20 cellular contexts compared by ENCODE assay signal in the genomic region with DNA sequence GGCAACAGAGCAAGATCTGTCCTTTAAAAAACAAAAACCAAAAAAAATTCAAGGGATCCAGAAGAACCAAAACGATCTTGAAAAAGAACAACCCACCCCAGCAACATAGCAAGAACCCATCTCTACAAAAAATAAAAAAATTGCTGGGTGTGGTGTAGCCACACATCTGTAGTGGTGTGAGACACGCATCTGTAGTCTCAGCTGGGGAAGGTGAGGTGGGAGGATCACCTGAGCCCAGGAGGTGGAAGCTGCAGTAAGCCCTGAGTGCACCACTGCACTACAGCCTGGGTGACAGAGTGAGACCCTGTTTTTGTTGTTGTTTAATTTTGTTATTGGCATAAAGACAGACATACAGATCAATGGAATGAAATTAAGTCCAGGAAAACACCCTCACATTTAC. TPM values are rescaled to one million over a fixed set of nuclear protein-coding genes. Genes with fewer than 3 reads are reported as not detected.
DNase-seq lines count a peak whose midpoint lies in the region; FAIRE-seq and TF ChIP-seq lines count a peak whose summit lies in the region.
"Had no signal": no experiment of that assay in that cellular context is flagged by ENCODE, and none has a peak within 500 bp of the region (broad histone marks: within the 10 kb centered on the region; RNA-seq: fewer than 3 reads in every experiment).

No MANE protein-coding gene starts in this region.

- H3K36me3 Mint-ChIP-seq in CD4-positive, alpha-beta memory T cell, result peaks cover 12 to 22% of the 10 kb centered on the region in 2 donors

- peaks cover 3% of the 10 kb centered on the region; the same call in 1 of the 2 replicates for H3K79me1 ChIP-seq in H1 (ENCODE audit: low read depth, low read length)

- H3K56ac ChIP-seq in H1 (replicated peaks; ENCODE audit: insufficient read length, low read depth, low read length), result no peak overlapping the region

- no peak for TF ChIP-seq CTCF in OCI-LY1 (IDR thresholded peaks at IDR 0.05; ENCODE audit: low read length)
- TF ChIP-seq CTCF in H1 (IDR thresholded peaks at IDR 0.05; ENCODE audit: control extremely low read depth in 1 of 3, insufficient read depth in 1 of 3, low read depth in 1 of 3, low read length in 3 of 3), result no peak
- no peak for TF ChIP-seq CTCF in neutrophil (IDR thresholded peaks at IDR 0.05)
- TF ChIP-seq CTCF in tibial artery (IDR thresholded peaks at IDR 0.05), result no peak

- peak overlapping the region in 6 of 7 donors; percentile 7 to 75 (median 20) for H3K27ac Mint-ChIP-seq in CD4-positive, alpha-beta memory T cell

- POLR2A ChIA-PET in CD4-positive, alpha-beta memory T cell (lab: Charles Lee; ENCODE audit: partially characterized antibody), result no interaction called here
- POLR2A ChIA-PET in H1 (lab: Charles Lee; ENCODE audit: partially characterized antibody), result no interaction called here

- H2BK20ac ChIP-seq in H1 (ENCODE audit: low read length), result no peak overlapping the region

- H3K4me1 Mint-ChIP-seq in CD4-positive, alpha-beta memory T cell, result peaks cover 44 to 74% (median 59%) of the 10 kb centered on the region in 4 donors

- CTCF ChIA-PET in CD4-positive, alpha-beta memory T cell (lab: Charles Lee; ENCODE audit: partially characterized antibody), result no interaction called here
- CTCF ChIA-PET in H1 (lab: Charles Lee; ENCODE audit: partially characterized antibody), result interaction anchor here (0.6 to 1.2 kb wide), 2 partner anchors 148 to 292 kb away, joined by 3 read pairs; no protein-coding TSS in a partner anchor

- H4K91ac ChIP-seq in H1 (replicated peaks; ENCODE audit: insufficient read length, low read length), result no peak overlapping the region

- H3K4me1 ChIP-seq in CD4-positive, alpha-beta memory T cell (ENCODE audit: insufficient read depth, low read length), result peaks cover 41% of the 10 kb centered on the region
- peaks cover 26% of the 10 kb centered on the region for H3K4me1 ChIP-seq in OCI-LY1 (ENCODE audit: insufficient read depth, low read length, severe bottlenecking)
- H3K4me1 ChIP-seq in H1 (replicated peaks in 1 of 4; ENCODE audit: control insufficient read depth in 3 of 4, insufficient read depth in 4 of 4, low read length in 3 of 4), result no peaks in the 10 kb centered on the region
- H3K4me1 ChIP-seq in neutrophil (ENCODE audit: control insufficient read depth in 1 of 2, insufficient read depth in 1 of 2, low read depth in 1 of 2, low read length in 1 of 2), result no peaks in the 10 kb centered on the region
- H3K4me1 ChIP-seq in tibial artery, result peaks cover 0 to 5% (median 0%) of the 10 kb centered on the region in 4 donors
- H3K4me1 ChIP-seq: BE2C, SJCRH30 had no signal

- no peak overlapping the region for H3K4me3 ChIP-seq in CD4-positive, alpha-beta memory T cell (ENCODE audit: low read length in 2 of 2)
- H3K4me3 ChIP-seq in OCI-LY1 (ENCODE audit: low read depth, low read length, poor library complexity, severe bottlenecking) (no peak overlapping the region), H1 (ENCODE audit: extremely low read depth in 1 of 4, insufficient read depth in 2 of 4, low read depth in 3 of 4, low read length in 4 of 4) (no peak overlapping the region), neutrophil (ENCODE audit: low read depth in 1 of 2, low read length in 1 of 2) (no peak overlapping the region), tibial artery (no peak overlapping the region)
- H3K4me3 ChIP-seq: PC-9, SJCRH30 had no signal

- no peaks in the 10 kb centered on the region for H3K9me3 ChIP-seq in CD4-positive, alpha-beta memory T cell (ENCODE audit: control insufficient read depth in 1 of 2, low read length in 2 of 2)
- H3K9me3 ChIP-seq in OCI-LY1 (ENCODE audit: low read length), result no peaks in the 10 kb centered on the region
- H3K9me3 ChIP-seq in H1 (ENCODE audit: insufficient read depth in 2 of 2, low read depth in 1 of 2, low read length in 1 of 2), result no peaks in the 10 kb centered on the region; a peak in 1 of 4 replicates
- H3K9me3 ChIP-seq in neutrophil, result no peaks in the 10 kb centered on the region
- no peaks in the 10 kb centered on the region for H3K9me3 ChIP-seq in tibial artery
- H3K9me3 ChIP-seq: BE2C had no signal

- H2BK120ac ChIP-seq in H1 (replicated peaks; ENCODE audit: low read depth, low read length), result no peak overlapping the region

- no peak for TF ChIP-seq POLR2A in H1 (IDR thresholded peaks at IDR 0.05; ENCODE audit: control extremely low read depth in 1 of 2, low read depth in 2 of 2, low read length in 2 of 2)

- H3K79me2 ChIP-seq in OCI-LY1 (ENCODE audit: insufficient read depth, low read length) (peaks cover 87% of the 10 kb centered on the region), H1 (ENCODE audit: control insufficient read depth in 1 of 2, insufficient read depth in 2 of 2, low read length in 2 of 2) (peaks cover 16 to 98% of the 10 kb centered on the region in 2 experiments)

- H2AK5ac ChIP-seq in H1 (ENCODE audit: low read depth, low read length), result no peak overlapping the region

- H2BK15ac ChIP-seq in H1 (ENCODE audit: low read length), result no peak overlapping the region

- no peak overlapping the region for H3K9ac ChIP-seq in OCI-LY1 (ENCODE audit: low read length)
- no peak overlapping the region for H3K9ac ChIP-seq in H1 (replicated peaks in 1 of 4; ENCODE audit: extremely low read depth in 1 of 4, low read depth in 3 of 4, low read length in 3 of 4)

- FAIRE-seq in H1 (lab: Jason Lieb, UNC), result no peak
- FAIRE-seq: G401.6, HTR-8/SVneo had no signal

- H3K36me3 ChIP-seq in CD4-positive, alpha-beta memory T cell (ENCODE audit: insufficient read depth, low read length), result no peaks in the 10 kb centered on the region
- 0 out of 2 replicates have a peak, but pooled peaks cover 12% of the 10 kb centered on the region for H3K36me3 ChIP-seq in OCI-LY1 (ENCODE audit: insufficient read depth, low read length)
- peaks cover 0 to 3% (median 0%) of the 10 kb centered on the region in 4 experiments; a peak in 2 of 8 replicates for H3K36me3 ChIP-seq in H1 (ENCODE audit: control insufficient read depth in 2 of 4, insufficient read depth in 4 of 4, low read length in 3 of 4)
- no peaks in the 10 kb centered on the region for H3K36me3 ChIP-seq in neutrophil
- no peaks in the 10 kb centered on the region for H3K36me3 ChIP-seq in tibial artery
- H3K36me3 ChIP-seq: BE2C, SJCRH30 had no signal

- TF ChIP-seq RAD21 in H1 (IDR thresholded peaks at IDR 0.05 in 1 of 2, conservative IDR thresholded peaks at IDR 0.05 in 1 of 2; ENCODE audit: low read depth in 2 of 2, low read length in 2 of 2), result no peak

- DNase-seq in CD4-positive, alpha-beta memory T cell, result no peak
- DNase-seq in H1 (ENCODE audit: low read depth in 1 of 2, low spot score in 2 of 2), result no peak
- no peak for DNase-seq in LoVo (ENCODE audit: low spot score)
- no peak for DNase-seq in tibial artery
- DNase-seq in activated gamma-delta T cell (lab: John Stamatoyannopoulos, UW), result no peak
- DNase-seq: BE2C, DND-41, H9, KBM-7, NCI-H1436, NCI-H2029, NCI-H2171 treated with DMSO at 0.1 percent for 48 hours, NCI-H774, PC-9, SJCRH30 had no signal

- H3K14ac ChIP-seq in H1 (ENCODE audit: insufficient read length), result no peak overlapping the region

- no peak overlapping the region for H4K8ac ChIP-seq in H1 (ENCODE audit: extremely low read depth, insufficient read depth, low read length)

- no peak overlapping the region for H3K23ac ChIP-seq in H1 (ENCODE audit: insufficient read length)

- no peaks in the 10 kb centered on the region for H3K27me3 ChIP-seq in CD4-positive, alpha-beta memory T cell (ENCODE audit: insufficient read depth, low read length)
- H3K27me3 ChIP-seq in OCI-LY1 (ENCODE audit: insufficient read depth, low read length) (no peaks in the 10 kb centered on the region), H1 (replicated peaks in 1 of 4; ENCODE audit: control insufficient read depth in 3 of 4, extremely low read depth in 1 of 4, insufficient read depth in 3 of 4, low read length in 3 of 4) (no peaks in the 10 kb centered on the region), neutrophil (no peaks in the 10 kb centered on the region), tibial artery (no peaks in the 10 kb centered on the region)
- H3K27me3 ChIP-seq: BE2C, SJCRH30 had no signal

- no peaks in the 10 kb centered on the region for H3K23me2 ChIP-seq in H1 (ENCODE audit: low read depth, low read length)

- H3K27me3 Mint-ChIP-seq in CD4-positive, alpha-beta memory T cell, result no peaks in the 10 kb centered on the region

- no peak overlapping the region for H3K4me2 ChIP-seq in OCI-LY1 (ENCODE audit: low read length)
- H3K4me2 ChIP-seq in H1 (ENCODE audit: insufficient read depth in 1 of 2, low read depth in 2 of 2, low read length in 2 of 2), result no peak overlapping the region
- H3K4me2 ChIP-seq: PC-9 had no signal

- 89% methylated on average over 2 of the region's 2 CpGs; no CpG with 5 or more reads in 1 of the 2 experiments for WGBS in H1 (ENCODE audit: extremely low coverage in 1 of 2, insufficient coverage in 1 of 2, insufficient read length in 1 of 2, insufficient replicate concordance in 2 of 2, low coverage in 1 of 2, low lambda C conversion rate in 2 of 2, missing lambda C conversion rate in 1 of 2), 2 experiments

- H3F3A ChIP-seq in OCI-LY1 (ENCODE audit: insufficient read depth, low read length), result no peaks in the 10 kb centered on the region

- H4K5ac ChIP-seq in H1 (ENCODE audit: insufficient read length, low read depth, low read length), result no peak overlapping the region

- no peaks in the 10 kb centered on the region for H3K9me2 ChIP-seq in OCI-LY1 (ENCODE audit: low read depth, low read length)

- H3K4me3 Mint-ChIP-seq in CD4-positive, alpha-beta memory T cell, result peak overlapping the region in 3 of 8 donors; percentile 1 to 51 (median 25)
- H3K4me3 Mint-ChIP-seq: H9 had no signal

- H2AFZ ChIP-seq in OCI-LY1 (ENCODE audit: low read length) (no peak overlapping the region), H1 (ENCODE audit: low read length) (no peak overlapping the region)
- H2AFZ ChIP-seq: PC-9 had no signal

- H2BK12ac ChIP-seq in H1 (ENCODE audit: low read depth, low read length), result no peak overlapping the region

- no peak overlapping the region for H3K18ac ChIP-seq in H1 (ENCODE audit: extremely low read depth, low read length)

- 0 out of 2 replicates have a peak overlapping the region, but pooled peaks have one; percentile 44 for H2BK5ac ChIP-seq in H1 (ENCODE audit: low read depth, low read length)

- H4K20me1 ChIP-seq in OCI-LY1 (ENCODE audit: insufficient read depth, low read length), result no peaks in the 10 kb centered on the region
- peaks cover 9 to 11% of the 10 kb centered on the region in 2 experiments for H4K20me1 ChIP-seq in H1 (replicated peaks in 1 of 2; ENCODE audit: control insufficient read depth in 1 of 2, insufficient read depth in 2 of 2, low read length in 2 of 2)

- peaks cover 0 to 10% (median 4%) of the 10 kb centered on the region in 8 donors for H3K9me3 Mint-ChIP-seq in CD4-positive, alpha-beta memory T cell

- no peak overlapping the region for H3K27ac ChIP-seq in CD4-positive, alpha-beta memory T cell (ENCODE audit: low read depth, low read length)
- H3K27ac ChIP-seq in OCI-LY1 (ENCODE audit: low read depth, low read length, poor library complexity, severe bottlenecking), result peak overlapping the region; percentile 23
- no peak overlapping the region for H3K27ac ChIP-seq in H1 (ENCODE audit: low read depth, low read length)
- H3K27ac ChIP-seq in neutrophil, result peak overlapping the region; percentile 18
- no peak overlapping the region for H3K27ac ChIP-seq in tibial artery
- H3K27ac ChIP-seq: HL-60, PC-9, SJCRH30 had no signal

- H3K4ac ChIP-seq in H1 (replicated peaks; ENCODE audit: insufficient read length, low read depth, low read length), result no peak overlapping the region

- intact Hi-C loops in CD4-positive, alpha-beta memory T cell (cut with micrococcal nuclease), result loop anchor here (10.0 kb wide), 1 partner anchor 64 kb away; no protein-coding TSS in a partner anchor
- intact Hi-C loops in tibial artery (cut with DNase I; ENCODE audit: low total_unique reads), result no loop called here

- no peak for TF ChIP-seq EP300 in H1 (IDR thresholded peaks at IDR 0.05; ENCODE audit: borderline replicate concordance in 1 of 2, low read depth in 2 of 2, low read length in 2 of 2)

RNA-seq across cellular contexts. Expression of gene TRIM33, which starts 22.3 kb away (rescaled TPM):
- 10 to 100 TPM; 50.6 to 54.4 TPM for total RNA-seq in CD4-positive, alpha-beta memory T cell
- polyA plus RNA-seq in CD4-positive, alpha-beta memory T cell, result 10 to 100 TPM; 26.8 to 33.6 TPM
- total RNA-seq in H1 (2021; fragmentation: NEBNext Ultra II Directional; extraction: Animal tissue kit (Norgen Biotek cat#: 25700)), result 50.8 and 52.3 TPM in 2 replicates
- polyA plus RNA-seq in H1 (2011; rRNA removed), result 14.2 and 17.1 TPM in 2 replicates
- polyA plus RNA-seq in H1 (2011; cell fraction: cytosol; rRNA removed), result 17.6 TPM
- 34.3 TPM for polyA plus RNA-seq in H1 (2011; cell fraction: nucleus; rRNA removed)
- polyA plus RNA-seq in H1 (2012, experiment 1 of 2), result 27.7 to 34.0 TPM (median 30.7 TPM) in 4 replicates
- polyA plus RNA-seq in H1 (2012, experiment 2 of 2), result 2.5 TPM
- polyA plus RNA-seq in H1 (2013, experiment 1 of 2), result 40.2 TPM
- 40.9 TPM for polyA plus RNA-seq in H1 (2013, experiment 2 of 2)
- 60.3 and 90.3 TPM in 2 replicates for polyA minus RNA-seq in H1 (2011; rRNA and poly(A)+ RNA removed)
- 32.5 TPM for polyA minus RNA-seq in H1 (2011; cell fraction: cytosol; rRNA and poly(A)+ RNA removed)
- polyA minus RNA-seq in H1 (2011; cell fraction: nucleus; rRNA and poly(A)+ RNA removed), result 67.3 TPM

Comparison
In these comparisons a context has a peak if more than half of its experiments do, and no peak if none do; other contexts are left out.
1. H3K27ac ChIP-seq: peak in OCI-LY1 (single experiment) and neutrophil (single experiment); none in CD4-positive, alpha-beta memory T cell (single experiment), H1 (single experiment) and tibial artery (0 of 2).